9 cellular contexts compared by ENCODE assay signal in the genomic region with DNA sequence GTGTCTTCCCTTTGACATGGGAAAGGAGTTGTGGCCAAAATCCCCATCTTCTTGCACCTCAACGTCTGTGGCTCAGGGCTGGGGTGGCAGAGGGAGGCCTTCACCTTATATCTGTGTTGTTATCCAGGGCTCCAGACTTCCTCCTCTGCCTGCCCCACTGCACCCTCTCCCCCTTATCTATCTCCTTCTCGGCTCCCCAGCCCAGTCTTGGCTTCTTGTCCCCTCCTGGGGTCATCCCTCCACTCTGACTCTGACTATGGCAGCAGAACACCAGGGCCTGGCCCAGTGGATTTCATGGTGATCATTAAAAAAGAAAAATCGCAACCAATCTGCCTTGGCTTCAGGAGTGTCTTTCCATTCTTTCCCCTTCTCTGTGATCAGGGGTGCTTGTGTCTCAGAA. TPM values are rescaled to one million over a fixed set of nuclear protein-coding genes. Genes with fewer than 3 reads are reported as not detected.
A peak's percentile ranks its signal among the peaks of the same experiment; 100 is the strongest.
DNase-seq lines count a peak whose midpoint lies in the region; ATAC-seq, FAIRE-seq and TF ChIP-seq lines count a peak whose summit lies in the region.
"Had no signal": no experiment of that assay in that cellular context is flagged by ENCODE, and none has a peak within 500 bp of the region (broad histone marks: within the 10 kb centered on the region; RNA-seq: fewer than 3 reads in every experiment).

No MANE protein-coding gene starts in this region.

- CTCF ChIA-PET in A549 (lab: Yijun Ruan, JAX): interaction anchor here (0.5 to 5.5 kb wide), 7 partner anchors 9 to 581 kb away, joined by 3 to 96 read pairs (median 23); partner anchors contain the start of genes DHRS11, MYO19 and PIGW
- CTCF ChIA-PET in GM12878 (lab: Yijun Ruan, JAX): interaction anchor here (0.8 to 4.3 kb wide), 12 partner anchors 8 to 1015 kb away, joined by 3 to 91 read pairs (median 22); partner anchors contain the start of genes DHRS11, DUSP14, GGNBP2 and MYO19

- TF ChIP-seq POLR2A in A549 (IDR thresholded peaks at IDR 0.05; ENCODE audit: low read length) (no peak), GM12878 (IDR thresholded peaks at IDR 0.05; ENCODE audit: low read depth, low read length) (no peak)

- peak overlapping the region; percentile 97 for H2AFZ ChIP-seq in GM12878 (ENCODE audit: control insufficient read depth, low read depth, low read length)

- TF ChIP-seq EP300 in A549 (IDR thresholded peaks at IDR 0.05) (no peak), GM12878 (IDR thresholded peaks at IDR 0.05; ENCODE audit: borderline replicate concordance in 1 of 2, control insufficient read depth in 1 of 2, low read depth in 2 of 2, low read length in 2 of 2) (no peak)

- no peaks in the 10 kb centered on the region for H3K9me3 ChIP-seq in A549
- H3K9me3 ChIP-seq in HUES48 (ENCODE audit: control insufficient read depth, insufficient read depth, low read length): no peaks in the 10 kb centered on the region
- no peaks in the 10 kb centered on the region for H3K9me3 ChIP-seq in GM12878 (replicated peaks; ENCODE audit: control insufficient read depth, insufficient read depth, low read length)
- H3K9me3 ChIP-seq in mucosa of stomach (ENCODE audit: control insufficient read depth, low read length): no peaks in the 10 kb centered on the region

- TF ChIP-seq RAD21 in A549 (conservative IDR thresholded peaks at IDR 0.05 in 1 of 2, IDR thresholded peaks at IDR 0.05 in 1 of 2) (no peak), GM12878 (IDR thresholded peaks at IDR 0.05; ENCODE audit: insufficient read depth, low read depth, low read length) (no peak)

- POLR2A ChIA-PET in A549 (lab: Yijun Ruan, JAX): interaction anchor here (0.9 to 3.1 kb wide), 5 partner anchors 8 to 639 kb away, joined by 3 to 35 read pairs (median 12); partner anchors contain the start of genes DHRS11, GGNBP2, MYO19 and PIGW
- POLR2A ChIA-PET in GM12878 (lab: Charles Lee): interaction anchor here (0.5 to 2.9 kb wide), 9 partner anchors 36 to 807 kb away, joined by 3 to 28 read pairs (median 5); partner anchors contain the start of genes AATF, GGNBP2, MYO19 and PIGW

- H3K27me3 ChIP-seq in HUES48 (ENCODE audit: control insufficient read depth, insufficient read depth, low read length) (no peaks in the 10 kb centered on the region), GM12878 (replicated peaks in 1 of 2; ENCODE audit: control insufficient read depth in 2 of 2, insufficient read depth in 2 of 2, low read length in 1 of 2) (no peaks in the 10 kb centered on the region), mucosa of stomach (ENCODE audit: control insufficient read depth, insufficient read depth, low read length) (no peaks in the 10 kb centered on the region)

- H3K4me3 ChIP-seq in A549: no peak overlapping the region; the same call in 2 of the 3 replicates
- H3K4me3 ChIP-seq in HUES48 (ENCODE audit: low read depth, low read length): peak overlapping the region; percentile 77
- H3K4me3 ChIP-seq in GM12878: peak overlapping the region; percentile 89; the same call in 1 of the 2 replicates
- H3K4me3 ChIP-seq in mucosa of stomach (ENCODE audit: low read length): peak overlapping the region; percentile 66

- peaks cover 2% of the 10 kb centered on the region; the same call in 1 of the 2 replicates for H4K20me1 ChIP-seq in GM12878 (ENCODE audit: control insufficient read depth, insufficient read depth)

- FAIRE-seq in A549 (lab: Jason Lieb, UNC): no peak
- no peak for FAIRE-seq in GM12878 (lab: Jason Lieb, UNC)
- FAIRE-seq: G401.6 had no signal

- in situ Hi-C loops in GM12878 (cut with MboI): loop anchor here (10.0 to 25.0 kb wide), 3 partner anchors 462 to 764 kb away; no protein-coding TSS in a partner anchor

- H3K36me3 ChIP-seq in HUES48 (ENCODE audit: control insufficient read depth, insufficient read depth, low read length): peaks cover 40% of the 10 kb centered on the region
- H3K36me3 ChIP-seq in GM12878 (ENCODE audit: control insufficient read depth in 2 of 2, insufficient read depth in 2 of 2, low read length in 1 of 2): peaks cover 0 to 1% of the 10 kb centered on the region in 2 experiments; a peak in 1 of 4 replicates
- H3K36me3 ChIP-seq in mucosa of stomach (ENCODE audit: control insufficient read depth, insufficient read depth, low read length): no peaks in the 10 kb centered on the region

- ATAC-seq in A549 (no peak), GM12878 (no peak), GM21723 (IDR thresholded peaks at IDR 0.05; ENCODE audit: unreplicated experiment) (no peak), GM21576 (IDR thresholded peaks at IDR 0.05; ENCODE audit: unreplicated experiment) (no peak), HG02588 (IDR thresholded peaks at IDR 0.05; ENCODE audit: unreplicated experiment) (no peak)

- 82% methylated on average over 3 of the region's 3 CpGs for WGBS in A549 (ENCODE audit: missing lambda C conversion rate)
- 74% methylated on average over 3 of the region's 3 CpGs for WGBS in GM12878 (ENCODE audit: insufficient coverage, insufficient replicate concordance, low lambda C conversion rate, missing lambda C conversion rate)

- H3K79me2 ChIP-seq in GM12878 (ENCODE audit: control insufficient read depth, insufficient read depth, low read length): peaks cover 31% of the 10 kb centered on the region

- H3K9ac ChIP-seq in HUES48 (ENCODE audit: low read depth, low read length) (0 out of 2 replicates have a peak overlapping the region, but pooled peaks have one; percentile 7), GM12878 (ENCODE audit: control insufficient read depth, insufficient read depth, low read length) (peak overlapping the region; percentile 81), mucosa of stomach (ENCODE audit: low read length) (peak overlapping the region; percentile 73)

- H3K4me2 ChIP-seq in A549 (peak overlapping the region; percentile 95), GM12878 (ENCODE audit: control insufficient read depth, insufficient read depth) (peak overlapping the region; percentile 100)

- H3K27ac ChIP-seq in A549: peak overlapping the region; percentile 87 to 94; a peak in 5 of 6 replicates
- peak overlapping the region; percentile 92 for H3K27ac ChIP-seq in HUES48 (ENCODE audit: low read depth, low read length)
- no peak overlapping the region; the same call in 1 of the 2 replicates for H3K27ac ChIP-seq in GM12878 (ENCODE audit: control insufficient read depth, insufficient read depth)

- no TSS peak for BruUV-seq in GM12878 (replicated peaks; lab: Mats Ljungman, UMichigan)

- H3K4me1 ChIP-seq in A549: peaks cover 24% of the 10 kb centered on the region
- peaks cover 14% of the 10 kb centered on the region for H3K4me1 ChIP-seq in HUES48 (ENCODE audit: control insufficient read depth, insufficient read depth, low read length)
- peaks cover 13% of the 10 kb centered on the region for H3K4me1 ChIP-seq in GM12878 (ENCODE audit: control insufficient read depth, insufficient read depth, low read length)
- H3K4me1 ChIP-seq in mucosa of stomach (ENCODE audit: control insufficient read depth, insufficient read depth, low read length): peaks cover 34% of the 10 kb centered on the region

- TF ChIP-seq CTCF in A549 (IDR thresholded peaks at IDR 0.05): no peak
- no peak for TF ChIP-seq CTCF in GM12878 (IDR thresholded peaks at IDR 0.05 in 2 of 3, conservative IDR thresholded peaks at IDR 0.05 in 1 of 3; ENCODE audit: control insufficient read depth in 2 of 3, extremely low read depth in 1 of 3, insufficient read depth in 1 of 3, low read depth in 3 of 3, low read length in 3 of 3)

- intact Hi-C loops in GM12878 (cut with micrococcal nuclease; ENCODE audit: unreplicated experiment): loop anchor here (5.0 kb wide), 1 partner anchor 53 kb away; no protein-coding TSS in a partner anchor

- SMC1A ChIA-PET in GM12878 (lab: Charles Lee; ENCODE audit: uncharacterized antibody, unreplicated experiment): interaction anchor here (0.7 to 4.2 kb wide), 4 partner anchors 8 to 64 kb away, joined by 3 to 23 read pairs (median 6); partner anchors contain the start of gene PIGW

- DNase-seq in A549 (ENCODE audit: low read depth in 1 of 2, low spot score in 1 of 2): no peak
- no peak for DNase-seq in GM12878 (ENCODE audit: low read depth, low spot score)
- no peak for DNase-seq in NCI-H2227 treated with DMSO at 0.1 percent for 48 hours (lab: John Stamatoyannopoulos, UW)

- RAD21 ChIA-PET in GM12878 (lab: Charles Lee; ENCODE audit: unreplicated experiment): interaction anchor here (1.4 to 4.3 kb wide), 5 partner anchors 7 to 773 kb away, joined by 5 to 28 read pairs (median 10); partner anchors contain the start of genes DHRS11, GGNBP2, MYO19 and PIGW

RNA-seq across cellular contexts. Expression of gene MRM1, which starts 0.9 kb away (rescaled TPM):
- polyA plus RNA-seq in A549 (2011; rRNA removed) (11.1 and 12.7 TPM in 2 replicates), A549 (2017; fragmentation: RNase III; extraction: RNeasy Plus Mini Kit Qiagen cat#74134 plus additional on column Dnase treatment) (21.7 to 22.1 TPM (median 21.9 TPM) in 3 replicates), GM12878 (2011; rRNA removed) (6.9 and 11.4 TPM in 2 replicates), GM12878 (2014; fragmentation: Illumina TruSeq; extraction: Trizol) (3.3 and 11.3 TPM in 2 replicates), GM12878 (2014; fragmentation: Nextera tagmentation; extraction: Ambion mirVana) (1 to 10 TPM in 1 of 2 experiments, under 1 TPM in 1; 0.23 to 1.7 TPM), GM12878 (2014; rRNA removed) (16.9 and 17.4 TPM in 2 replicates), GM12878 (2016; fragmentation: Nextera tagmentation; extraction: Ambion mirVana) (10 to 100 TPM; 15.8 to 16.7 TPM)
- 22.5 and 27.6 TPM in 2 replicates for polyA plus RNA-seq in A549 (2012; cell fraction: cytosol; rRNA removed)
- polyA plus RNA-seq in A549 (2012; cell fraction: nucleus; rRNA removed): 34.9 and 38.8 TPM in 2 replicates
- polyA minus RNA-seq in A549 (2011; rRNA and poly(A)+ RNA removed): 4.3 and 6.7 TPM in 2 replicates
- 24.3 and 26.3 TPM in 2 replicates for total RNA-seq in GM12878 (2013; cell fraction: nucleolus; rRNA removed)
- total RNA-seq in GM12878 (2014; rRNA removed) (11.8 and 15.0 TPM in 2 replicates), GM12878 (2014; rRNA removed; fragmentation: Illumina TruSeq; extraction: Trizol) (8.8 and 8.9 TPM in 2 replicates), GM12878 (2021) (15.8 and 15.9 TPM in 2 replicates)
- polyA plus RNA-seq in GM12878 (2011; ENCODE audit: low read depth): 2.1 TPM
- polyA plus RNA-seq in GM12878 (2011; cell fraction: cytosol; rRNA removed): 15.4 and 19.3 TPM in 2 replicates
- polyA plus RNA-seq in GM12878 (2011; cell fraction: nucleus; rRNA removed): 13.9 and 20.2 TPM in 2 replicates
- polyA plus RNA-seq in GM12878 (2012): 5.8 and 7.7 TPM in 2 replicates
- 3.2 and 8.6 TPM in 2 replicates for polyA minus RNA-seq in GM12878 (2011; rRNA and poly(A)+ RNA removed)
- 7.1 and 7.2 TPM in 2 replicates for polyA minus RNA-seq in GM12878 (2011; cell fraction: cytosol; rRNA and poly(A)+ RNA removed)
- 8.0 and 15.0 TPM in 2 replicates for polyA minus RNA-seq in GM12878 (2011; cell fraction: nucleus; rRNA and poly(A)+ RNA removed)

RNA-seq across cellular contexts. Expression of gene DHRS11, which starts 8.8 kb away (rescaled TPM):
- 7.4 and 9.5 TPM in 2 replicates for polyA plus RNA-seq in A549 (2011; rRNA removed)
- polyA plus RNA-seq in A549 (2012; cell fraction: cytosol; rRNA removed): 23.7 and 26.1 TPM in 2 replicates
- polyA plus RNA-seq in A549 (2012; cell fraction: nucleus; rRNA removed): 29.0 and 32.4 TPM in 2 replicates
- polyA plus RNA-seq in A549 (2017; fragmentation: RNase III; extraction: RNeasy Plus Mini Kit Qiagen cat#74134 plus additional on column Dnase treatment): 9.6 to 11.2 TPM (median 11.1 TPM) in 3 replicates
- polyA minus RNA-seq in A549 (2011; rRNA and poly(A)+ RNA removed): 11.7 and 20.5 TPM in 2 replicates
- 13.4 and 16.1 TPM in 2 replicates for total RNA-seq in GM12878 (2013; cell fraction: nucleolus; rRNA removed)
- total RNA-seq in GM12878 (2014; rRNA removed): 13.2 and 13.3 TPM in 2 replicates
- total RNA-seq in GM12878 (2014; rRNA removed; fragmentation: Illumina TruSeq; extraction: Trizol): 9.0 and 9.4 TPM in 2 replicates
- total RNA-seq in GM12878 (2021): 12.0 and 13.1 TPM in 2 replicates
- polyA plus RNA-seq in GM12878 (2011; ENCODE audit: low read depth): 6.0 TPM
- 13.3 and 23.0 TPM in 2 replicates for polyA plus RNA-seq in GM12878 (2011; rRNA removed)
- polyA plus RNA-seq in GM12878 (2011; cell fraction: cytosol; rRNA removed): 32.0 and 35.9 TPM in 2 replicates
- 37.7 and 38.6 TPM in 2 replicates for polyA plus RNA-seq in GM12878 (2011; cell fraction: nucleus; rRNA removed)
- 6.8 and 7.1 TPM in 2 replicates for polyA plus RNA-seq in GM12878 (2012)
- polyA plus RNA-seq in GM12878 (2014; fragmentation: Illumina TruSeq; extraction: Trizol): 18.0 and 20.2 TPM in 2 replicates
- polyA plus RNA-seq in GM12878 (2014; fragmentation: Nextera tagmentation; extraction: Ambion mirVana): 1 to 10 TPM; 3.4 to 5.8 TPM
- 18.3 and 23.0 TPM in 2 replicates for polyA plus RNA-seq in GM12878 (2014; rRNA removed)
- 10 to 100 TPM; 15.9 to 19.5 TPM for polyA plus RNA-seq in GM12878 (2016; fragmentation: Nextera tagmentation; extraction: Ambion mirVana)
- 23.6 and 27.9 TPM in 2 replicates for polyA minus RNA-seq in GM12878 (2011; rRNA and poly(A)+ RNA removed)
- 5.9 and 10.3 TPM in 2 replicates for polyA minus RNA-seq in GM12878 (2011; cell fraction: cytosol; rRNA and poly(A)+ RNA removed)
- polyA minus RNA-seq in GM12878 (2011; cell fraction: nucleus; rRNA and poly(A)+ RNA removed): 5.0 and 8.2 TPM in 2 replicates

RNA-seq across cellular contexts. Expression of gene GGNBP2, which starts 55.8 kb away (rescaled TPM):
- 144 and 163 TPM in 2 replicates for polyA plus RNA-seq in A549 (2011; rRNA removed)
- 79.3 and 90.6 TPM in 2 replicates for polyA plus RNA-seq in A549 (2012; cell fraction: cytosol; rRNA removed)
- polyA plus RNA-seq in A549 (2012; cell fraction: nucleus; rRNA removed): 97.0 and 107 TPM in 2 replicates
- polyA plus RNA-seq in A549 (2017; fragmentation: RNase III; extraction: RNeasy Plus Mini Kit Qiagen cat#74134 plus additional on column Dnase treatment): 79.9 to 91.9 TPM (median 83.7 TPM) in 3 replicates
- 116 and 122 TPM in 2 replicates for polyA minus RNA-seq in A549 (2011; rRNA and poly(A)+ RNA removed)
- 121 and 134 TPM in 2 replicates for total RNA-seq in GM12878 (2013; cell fraction: nucleolus; rRNA removed)
- total RNA-seq in GM12878 (2014; rRNA removed): 46.7 and 54.2 TPM in 2 replicates
- 61.5 and 62.2 TPM in 2 replicates for total RNA-seq in GM12878 (2014; rRNA removed; fragmentation: Illumina TruSeq; extraction: Trizol)
- total RNA-seq in GM12878 (2021): 49.9 and 54.4 TPM in 2 replicates
- 33.7 TPM for polyA plus RNA-seq in GM12878 (2011; ENCODE audit: low read depth)
- 75.2 and 82.0 TPM in 2 replicates for polyA plus RNA-seq in GM12878 (2011; rRNA removed)
- 58.5 and 61.0 TPM in 2 replicates for polyA plus RNA-seq in GM12878 (2011; cell fraction: cytosol; rRNA removed)
- 94.2 and 94.6 TPM in 2 replicates for polyA plus RNA-seq in GM12878 (2011; cell fraction: nucleus; rRNA removed)
- polyA plus RNA-seq in GM12878 (2012): 38.7 and 52.0 TPM in 2 replicates
- 72.3 and 85.6 TPM in 2 replicates for polyA plus RNA-seq in GM12878 (2014; fragmentation: Illumina TruSeq; extraction: Trizol)
- polyA plus RNA-seq in GM12878 (2014; fragmentation: Nextera tagmentation; extraction: Ambion mirVana): 10 to 100 TPM; 36.3 to 36.4 TPM
- 51.3 and 53.3 TPM in 2 replicates for polyA plus RNA-seq in GM12878 (2014; rRNA removed)
- polyA plus RNA-seq in GM12878 (2016; fragmentation: Nextera tagmentation; extraction: Ambion mirVana): 10 to 100 TPM; 40.2 to 41.3 TPM
- 76.2 and 103 TPM in 2 replicates for polyA minus RNA-seq in GM12878 (2011; rRNA and poly(A)+ RNA removed)
- 12.8 and 20.0 TPM in 2 replicates for polyA minus RNA-seq in GM12878 (2011; cell fraction: cytosol; rRNA and poly(A)+ RNA removed)
- 30.2 and 49.7 TPM in 2 replicates for polyA minus RNA-seq in GM12878 (2011; cell fraction: nucleus; rRNA and poly(A)+ RNA removed)

Comparison
In these comparisons a context has a peak if more than half of its experiments do, and no peak if none do; other contexts are left out.
1. H3K9ac ChIP-seq: peak in every context shown above with its lines; median percentile 81 in GM12878; 73 in mucosa of stomach; 7 in HUES48.